In genomic region chr5:94353605-94354004, GRCh38 we compare ENCODE assay signal across 29 cellular contexts.
"Had no signal": no experiment of that assay in that cellular context is flagged by ENCODE, and none has a peak within 500 bp of the region (broad histone marks: within the 10 kb centered on the region; RNA-seq: fewer than 3 reads in every experiment).

No MANE protein-coding gene starts in this region.

- H3K9me3 ChIP-seq: suprapubic skin, testis, thoracic aorta, thyroid gland, transverse colon, uterus, vagina had no signal

- H3K27me3 Mint-ChIP-seq: stimulated activated memory B cell treated with anti-CD40 and anti-IgM and Interleukin-4, amounts not matched to agents 10 μg/mL and 1 μg/mL and 100 μg/mL, for 72 hours; stimulated activated naive B cell treated with anti-CD40 and anti-IgM and Interleukin-4, amounts not matched to agents 10 μg/mL and 1 μg/mL and 100 μg/mL, for 72 hours; stimulated activated naive CD8-positive, alpha-beta T cell treated with anti-CD3 and anti-CD28 coated beads, Interleukin-15, amount 100 ng/mL, for 72 hours; stimulated activated naive CD8-positive, alpha-beta T cell treated with anti-CD3 and anti-CD28 coated beads, Interleukin-15, Interleukin-2, amounts not matched to agents 100 ng/mL and 50 ng/mL, for 24 hours; type B pancreatic cell had no signal

- H3K27ac Mint-ChIP-seq: stimulated activated effector memory CD8-positive, alpha-beta T cell treated with anti-CD3 and anti-CD28 coated beads, Interleukin-12 subunit alpha, Interleukin-12 subunit beta, amount 100 ng/mL, for 72 hours; stimulated activated memory B cell treated with anti-CD40 and anti-IgM and Interleukin-4, amounts not matched to agents 10 μg/mL and 1 μg/mL and 100 μg/mL, for 72 hours; stimulated activated naive B cell treated with anti-CD40 and anti-IgM and Interleukin-4, amounts not matched to agents 10 μg/mL and 1 μg/mL and 100 μg/mL, for 72 hours; stimulated activated naive CD8-positive, alpha-beta T cell treated with anti-CD3 and anti-CD28 coated beads, Interleukin-15, amount 100 ng/mL, for 72 hours; stimulated activated naive CD8-positive, alpha-beta T cell treated with anti-CD3 and anti-CD28 coated beads, Interleukin-15, Interleukin-2, amounts not matched to agents 100 ng/mL and 50 ng/mL, for 24 hours; type B pancreatic cell had no signal

- H3K36me3 Mint-ChIP-seq: stimulated activated effector memory CD8-positive, alpha-beta T cell treated with anti-CD3 and anti-CD28 coated beads, Interleukin-12 subunit alpha, Interleukin-12 subunit beta, amount 100 ng/mL, for 72 hours; stimulated activated memory B cell treated with anti-CD40 and anti-IgM and Interleukin-4, amounts not matched to agents 10 μg/mL and 1 μg/mL and 100 μg/mL, for 72 hours; stimulated activated naive B cell treated with anti-CD40 and anti-IgM and Interleukin-4, amounts not matched to agents 10 μg/mL and 1 μg/mL and 100 μg/mL, for 72 hours; type B pancreatic cell had no signal

- H3K4me1 Mint-ChIP-seq: stimulated activated naive CD8-positive, alpha-beta T cell treated with anti-CD3 and anti-CD28 coated beads, Interleukin-15, amount 100 ng/mL, for 72 hours had no signal

- H3K4me3 Mint-ChIP-seq: stimulated activated effector memory CD8-positive, alpha-beta T cell treated with anti-CD3 and anti-CD28 coated beads, Interleukin-12 subunit alpha, Interleukin-12 subunit beta, amount 100 ng/mL, for 72 hours; stimulated activated memory B cell treated with anti-CD40 and anti-IgM and Interleukin-4, amounts not matched to agents 10 μg/mL and 1 μg/mL and 100 μg/mL, for 72 hours; stimulated activated naive B cell treated with anti-CD40 and anti-IgM and Interleukin-4, amounts not matched to agents 10 μg/mL and 1 μg/mL and 100 μg/mL, for 72 hours; stimulated activated naive CD8-positive, alpha-beta T cell treated with anti-CD3 and anti-CD28 coated beads, Interleukin-15, amount 100 ng/mL, for 72 hours; stimulated activated naive CD8-positive, alpha-beta T cell treated with anti-CD3 and anti-CD28 coated beads, Interleukin-15, Interleukin-2, amounts not matched to agents 100 ng/mL and 50 ng/mL, for 24 hours; type B pancreatic cell had no signal

- H3K4me3 ChIP-seq: stomach, suprapubic skin, testis, thoracic aorta, thyroid gland, tibial artery, tibial nerve, transverse colon, upper lobe of left lung, upper lobe of right lung, uterus, vagina had no signal

- H3K9me3 Mint-ChIP-seq: type B pancreatic cell had no signal

- H3K27ac ChIP-seq: stomach, suprapubic skin, testis, thoracic aorta, thyroid gland, tibial artery, tibial nerve, transverse colon, upper lobe of left lung, upper lobe of right lung, uterus, vagina had no signal

- H3K36me3 ChIP-seq: stomach, suprapubic skin, thoracic aorta, thyroid gland, tibial artery, transverse colon, upper lobe of left lung, upper lobe of right lung, uterus, vagina had no signal

- FAIRE-seq: urothelium cell line had no signal

- DNase-seq: stimulated activated CD4-positive, alpha-beta T cell treated with anti-CD3 and anti-CD28 coated beads, Interleukin-2, amount 100 ng/mL, for 48 hours; stimulated activated CD4-positive, alpha-beta T cell treated with anti-CD3 and anti-CD28 coated beads, Interleukin-4, amount 100 ng/mL, for 1 hour; stimulated activated CD4-positive, alpha-beta T cell treated with anti-CD3 and anti-CD28 coated beads, Interleukin-4, amount 100 ng/mL, for 24 hours; stimulated activated CD4-positive, alpha-beta T cell treated with anti-CD3 and anti-CD28 coated beads, Interleukin-4, amount 100 ng/mL, for 4 hours; stimulated activated CD8-positive, alpha-beta memory T cell treated with anti-CD3 and anti-CD28 coated beads, Interleukin-4, amount 100 ng/mL, for 48 hours; stimulated activated naive B cell treated with anti-CD40 and anti-IgM and Interleukin-4, amounts not matched to agents 10 μg/mL and 1 μg/mL and 100 μg/mL, for 72 hours; stimulated activated naive CD4-positive, alpha-beta T cell; stimulated activated naive CD4-positive, alpha-beta T cell treated with Interleukin-2 at 50 U/mL for 16 hours; stimulated activated naive CD8-positive, alpha-beta T cell treated with anti-CD3 and anti-CD28 coated beads, Interleukin-15, amount 100 ng/mL, for 72 hours; stimulated activated naive CD8-positive, alpha-beta T cell treated with anti-CD3 and anti-CD28 coated beads, Interleukin-15, Interleukin-2, amounts not matched to agents 100 U/mL and 50 U/mL, for 24 hours; stomach; substantia nigra; testis; thyroid gland; tibial artery; transverse colon; trophoblast cell; upper lobe of left lung; upper lobe of right lung; uterus had no signal

- H3K4me1 ChIP-seq: stomach, suprapubic skin, testis, thyroid gland, tibial artery, tibial nerve, transverse colon, upper lobe of left lung, upper lobe of right lung, uterus, vagina had no signal

- H3K27me3 ChIP-seq: stomach, suprapubic skin, testis, thyroid gland, tibial artery, tibial nerve, transverse colon, upper lobe of left lung, upper lobe of right lung, uterus, vagina had no signal

- ATAC-seq: stimulated activated effector memory CD8-positive, alpha-beta T cell treated with anti-CD3 and anti-CD28 coated beads, Interleukin-12 subunit alpha, Interleukin-12 subunit beta, amount 100 ng/mL, for 72 hours; stimulated activated memory B cell treated with anti-CD40 and anti-IgM and Interleukin-4, amounts not matched to agents 10 μg/mL and 1 μg/mL and 100 μg/mL, for 72 hours; stimulated activated naive B cell treated with anti-CD40 and anti-IgM and Interleukin-4, amounts not matched to agents 10 μg/mL and 1 μg/mL and 100 μg/mL, for 72 hours; stimulated activated naive CD8-positive, alpha-beta T cell treated with anti-CD3 and anti-CD28 coated beads, Interleukin-15, amount 100 ng/mL, for 72 hours; stimulated activated naive CD8-positive, alpha-beta T cell treated with anti-CD3 and anti-CD28 coated beads, Interleukin-15, Interleukin-2, amounts not matched to agents 100 U/mL and 50 U/mL, for 24 hours; upper lobe of right lung had no signal
